Comparison of ENCODE assay signal across 1 cellular context in genomic region chr17:76737082-76737675, GRCh38.
TF ChIP-seq lines count a peak whose summit lies in the region.

Gene SRSF2, minus strand, starts transcription at chr17:76737331. Its CDS starts 171 bp downstream, at chr17:76737160.

TF ChIP-seq in HepG2, 621 proteins besides CTCF, POLR2A, EP300 and RAD21 (continued from another document and continues in another):
- TF ChIP-seq TFE3 (CRISPR knock-in tag; IDR thresholded peaks at IDR 0.05) (peak; percentile 43; the same call in 1 of the 2 replicates), BRD4 (CRISPR knock-in tag; IDR thresholded peaks at IDR 0.05) (peak; percentile 99), CBX2 (IDR thresholded peaks at IDR 0.05; ENCODE audit: low read depth, low read length) (no peak), CBX2 (CRISPR knock-in tag; IDR thresholded peaks at IDR 0.05; ENCODE audit: low read depth) (peak; percentile 93), MAF1 (CRISPR knock-in tag; IDR thresholded peaks at IDR 0.05; ENCODE audit: borderline replicate concordance) (peak; percentile 94), E2F1 (CRISPR knock-in tag; IDR thresholded peaks at IDR 0.05) (peak; percentile 100), ZNF589 (CRISPR knock-in tag; conservative IDR thresholded peaks at IDR 0.05) (peak; percentile 67), MXI1 (IDR thresholded peaks at IDR 0.05; ENCODE audit: borderline replicate concordance, low read depth, low read length) (peak; percentile 82; the same call in 2 of the 3 replicates), ZNF383 (CRISPR knock-in tag; IDR thresholded peaks at IDR 0.05; ENCODE audit: borderline replicate concordance) (0 out of 2 replicates have a peak, but pooled peaks have one; percentile 63), ZNF800 (CRISPR knock-in tag; IDR thresholded peaks at IDR 0.05) (peak; percentile 89), PLSCR1 (CRISPR knock-in tag; IDR thresholded peaks at IDR 0.05; ENCODE audit: borderline replicate concordance) (no peak; the same call in 1 of the 2 replicates), CHD4 (IDR thresholded peaks at IDR 0.05; ENCODE audit: borderline replicate concordance, low read length) (no peak), MNT (IDR thresholded peaks at IDR 0.05) (no peak), ZNF264 (CRISPR knock-in tag; IDR thresholded peaks at IDR 0.05) (peak; percentile 90; the same call in 1 of the 2 replicates), ZNF674 (CRISPR knock-in tag; IDR thresholded peaks at IDR 0.05; ENCODE audit: low read depth) (peak; percentile 71; the same call in 1 of the 2 replicates), NFE2L2 (IDR thresholded peaks at IDR 0.05; ENCODE audit: low read length) (peak; percentile 97), ZNF747 (CRISPR knock-in tag; IDR thresholded peaks at IDR 0.05; ENCODE audit: borderline replicate concordance) (peak; percentile 93), ZBTB4 (CRISPR knock-in tag; IDR thresholded peaks at IDR 0.05; ENCODE audit: borderline replicate concordance) (peak; percentile 56; the same call in 1 of the 2 replicates), ZNF18 (CRISPR knock-in tag; IDR thresholded peaks at IDR 0.05; ENCODE audit: insufficient replicate concordance) (peak; percentile 88), ZNF646 (CRISPR knock-in tag; IDR thresholded peaks at IDR 0.05) (no peak), TOPORS (CRISPR knock-in tag; IDR thresholded peaks at IDR 0.05) (no peak)
